In the genomic region with DNA sequence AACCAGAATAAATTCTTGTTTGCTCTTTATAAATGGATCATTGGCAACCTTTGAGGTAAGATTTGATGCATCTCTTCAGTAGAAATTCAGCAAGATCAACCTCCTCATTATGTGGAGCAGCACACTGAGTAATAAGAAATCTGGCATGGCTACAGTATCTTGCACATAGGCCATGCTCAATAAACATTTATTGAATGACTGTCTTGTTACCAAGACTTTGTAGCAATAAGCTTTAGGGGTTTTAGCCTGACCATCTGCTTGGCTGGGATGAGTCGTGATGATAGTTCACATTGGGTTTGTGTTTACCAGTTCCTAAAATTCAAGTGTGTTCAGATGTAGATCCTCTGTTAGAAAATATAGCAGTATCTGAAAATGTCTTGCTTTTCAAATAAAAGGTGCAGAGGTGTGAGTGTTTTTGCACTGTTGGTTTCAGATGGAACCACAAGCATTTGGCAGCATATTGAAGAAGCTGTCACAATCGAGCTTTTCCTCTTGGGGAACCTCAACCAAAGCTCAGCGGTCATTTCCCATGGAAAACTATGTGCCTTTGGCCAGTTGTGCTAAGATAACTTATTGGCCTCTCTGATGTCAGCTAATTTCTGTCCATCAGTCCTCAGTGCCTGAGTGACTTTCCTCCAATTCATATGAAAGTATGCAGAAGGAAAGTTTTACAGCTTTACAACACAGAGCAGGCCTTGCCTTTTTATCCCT, we compare ENCODE assay signal across 20 cellular contexts.
DNase-seq lines count a peak whose midpoint lies in the region; ATAC-seq, FAIRE-seq and TF ChIP-seq lines count a peak whose summit lies in the region.
"Had no signal": no experiment of that assay in that cellular context is flagged by ENCODE, and none has a peak within 500 bp of the region (broad histone marks: within the 10 kb centered on the region; RNA-seq: fewer than 3 reads in every experiment).

No MANE protein-coding gene starts in this region.

- FAIRE-seq in keratinocyte (lab: Jason Lieb, UNC), result peak; percentile 23
- FAIRE-seq: bronchial epithelial cell, H54 had no signal

- H3K27me3 ChIP-seq in mammary epithelial cell (ENCODE audit: insufficient read depth, low read length) (no peaks in the 10 kb centered on the region), keratinocyte (ENCODE audit: control insufficient read depth, extremely low read depth, insufficient read depth, low read length) (no peaks in the 10 kb centered on the region)

- DNase-seq in AG09309 (ENCODE audit: low read depth) (peak; percentile 53), HS-5 (ENCODE audit: low read depth) (peak; percentile 68), mammary epithelial cell (peak; percentile 15), keratinocyte (ENCODE audit: low read depth, low spot score) (no peak), NCI-H187 (lab: John Stamatoyannopoulos, UW) (no peak), SHP77 (lab: John Stamatoyannopoulos, UW) (no peak)
- DNase-seq: activated CD4-positive, alpha-beta T cell treated with anti-CD3 and anti-CD28 coated beads, Interleukin-2, amount 50 U/mL, for 1 hour; activated naive CD4-positive, alpha-beta T cell treated with anti-CD3 and anti-CD28 coated beads for 36 hours; activated T-cell treated with anti-CD3 and anti-CD28 coated beads for 4 hours; effector memory CD8-positive, alpha-beta T cell; GDM1; immature natural killer cell; NCI-H1694 treated with DMSO at 0.1 percent for 48 hours; NCI-H446 treated with DMSO at 0.1 percent for 48 hours; nephron progenitor cell had no signal

- no peak for TF ChIP-seq CTCF in AG09309 (IDR thresholded peaks at IDR 0.05; ENCODE audit: control insufficient read depth, insufficient read depth, low read depth, low read length, missing control alignments)
- TF ChIP-seq CTCF in mammary epithelial cell (conservative IDR thresholded peaks at IDR 0.05 in 1 of 2, IDR thresholded peaks at IDR 0.05 in 1 of 2; ENCODE audit: extremely low read depth in 1 of 2, insufficient read depth in 1 of 2, low read depth in 1 of 2, low read length in 2 of 2), result no peak
- TF ChIP-seq CTCF in keratinocyte (optimal IDR thresholded peaks at IDR 0.05 in 1 of 3, IDR thresholded peaks at IDR 0.05 in 1 of 3, conservative IDR thresholded peaks at IDR 0.05 in 1 of 3; ENCODE audit: extremely low read depth in 1 of 3, insufficient read depth in 2 of 3, low read length in 3 of 3), result no peak

- H3K9ac ChIP-seq in mammary epithelial cell (ENCODE audit: insufficient read depth, low read length) (no peak overlapping the region), keratinocyte (ENCODE audit: control insufficient read depth, extremely low read depth, insufficient read depth, low read length) (no peak overlapping the region)

- no peaks in the 10 kb centered on the region for H3K36me3 ChIP-seq in mammary epithelial cell (ENCODE audit: insufficient read depth, low read length)
- H3K36me3 ChIP-seq in keratinocyte (ENCODE audit: control insufficient read depth in 2 of 2, extremely low read depth in 1 of 2, insufficient read depth in 2 of 2, low read length in 2 of 2), result no peaks in the 10 kb centered on the region

- H3K9me3 ChIP-seq in mammary epithelial cell (replicated peaks; ENCODE audit: insufficient read depth, low read length), result no peaks in the 10 kb centered on the region
- no peaks in the 10 kb centered on the region for H3K9me3 ChIP-seq in keratinocyte (ENCODE audit: control insufficient read depth, low read depth, low read length)

- dilution Hi-C loops in mammary epithelial cell (cut with HindIII; ENCODE audit: low sequenced_read_pairs) (no loop called here), keratinocyte (cut with MboI; ENCODE audit: extremely low pct_ligation_motif_present, low sequenced_read_pairs) (no loop called here)

- no peaks in the 10 kb centered on the region for H3K9me1 ChIP-seq in keratinocyte (ENCODE audit: control insufficient read depth, extremely low read depth, insufficient read depth, low read length)

- intact Hi-C loops in mammary epithelial cell (cut with micrococcal nuclease), result no loop called here

- H3K4me3 ChIP-seq in AG09309 (ENCODE audit: control insufficient read depth, low read depth, low read length) (no peak overlapping the region), mammary epithelial cell (replicated peaks in 1 of 3; ENCODE audit: insufficient read depth in 1 of 3, low read depth in 2 of 3, low read length in 3 of 3) (no peak overlapping the region), keratinocyte (ENCODE audit: control insufficient read depth in 2 of 3, extremely low read depth in 1 of 3, insufficient read depth in 2 of 3, low read depth in 1 of 3, low read length in 3 of 3) (no peak overlapping the region)
- H3K4me3 ChIP-seq: SK-N-MC had no signal

- whole genome bisulfite sequencing in mammary epithelial cell (ENCODE audit: low coverage, missing lambda C conversion rate), result 55% methylated on average over 3 of the region's 3 CpGs

- in situ Hi-C loops in mammary epithelial cell (cut with MboI; ENCODE audit: low sequenced_read_pairs in 2 of 2), result no loop called here

- H2AFZ ChIP-seq in mammary epithelial cell (ENCODE audit: low read depth, low read length) (no peak overlapping the region), keratinocyte (ENCODE audit: control insufficient read depth, low read length) (no peak overlapping the region)

- CTCF ChIA-PET in mammary epithelial cell (lab: Charles Lee; ENCODE audit: low non-redundant PET), result no interaction called here

- H3K79me2 ChIP-seq in mammary epithelial cell (ENCODE audit: insufficient read depth, low read length), result no peaks in the 10 kb centered on the region
- no peaks in the 10 kb centered on the region for H3K79me2 ChIP-seq in keratinocyte (ENCODE audit: control insufficient read depth, insufficient read depth, low read length)

- ATAC-seq in HG03135 (IDR thresholded peaks at IDR 0.05; ENCODE audit: unreplicated experiment) (no peak), GM21381 (IDR thresholded peaks at IDR 0.05; ENCODE audit: unreplicated experiment) (no peak)
- ATAC-seq: effector memory CD8-positive, alpha-beta T cell had no signal

- H3K4me2 ChIP-seq in mammary epithelial cell (ENCODE audit: insufficient read depth, low read depth, low read length) (no peak overlapping the region), keratinocyte (ENCODE audit: control insufficient read depth, extremely low read depth, insufficient read depth, low read depth, low read length) (no peak overlapping the region)

- H3K27ac ChIP-seq in mammary epithelial cell (ENCODE audit: insufficient read depth, low read depth, low read length), result no peak overlapping the region
- H3K27ac ChIP-seq in keratinocyte (ENCODE audit: control insufficient read depth, insufficient read depth, low read length), result no peak overlapping the region
- H3K27ac ChIP-seq: SK-N-MC had no signal

- H4K20me1 ChIP-seq in mammary epithelial cell (ENCODE audit: insufficient read depth, low read length), result no peaks in the 10 kb centered on the region
- H4K20me1 ChIP-seq in keratinocyte (ENCODE audit: control insufficient read depth, extremely low read depth, insufficient read depth, low read length), result no peaks in the 10 kb centered on the region

- BruUV-seq in mammary epithelial cell (replicated peaks; lab: Mats Ljungman, UMichigan), result no TSS peak

- H3K4me1 ChIP-seq in mammary epithelial cell (ENCODE audit: insufficient read depth, low read length) (no peaks in the 10 kb centered on the region), keratinocyte (ENCODE audit: control insufficient read depth, extremely low read depth, insufficient read depth, low read length) (no peaks in the 10 kb centered on the region)

Comparison
In these comparisons a context has a peak if more than half of its experiments do, and no peak if none do; other contexts are left out.
1. DNase-seq: peak in AG09309 (single experiment), HS-5 (single experiment) and mammary epithelial cell (single experiment); none in keratinocyte (single experiment), NCI-H187 (0 of 2) and SHP77 (0 of 2).